In the genomic region with DNA sequence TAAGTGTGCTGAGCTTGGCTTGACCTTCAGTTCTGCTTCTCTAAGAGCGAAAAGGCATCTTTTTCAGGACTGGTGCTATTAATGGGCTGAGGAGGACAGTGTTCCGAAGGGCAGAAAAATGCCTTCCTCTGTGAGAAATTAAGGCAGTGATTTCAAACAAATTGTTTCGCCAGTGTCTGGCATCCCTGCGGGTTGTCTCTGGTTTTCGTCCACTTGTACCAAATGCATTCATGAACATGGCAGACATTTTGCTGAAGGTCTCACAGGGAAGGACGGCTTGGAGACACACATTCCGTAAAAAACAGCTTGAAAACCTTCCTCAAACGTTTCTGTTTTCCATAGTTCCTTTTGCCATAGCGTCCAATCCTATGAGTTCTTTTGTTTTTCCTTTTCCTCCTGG, we compare ENCODE assay signal across 20 cellular contexts. TPM values are rescaled to one million over a fixed set of nuclear protein-coding genes. Genes with fewer than 3 reads are reported as not detected.
DNase-seq lines count a peak whose midpoint lies in the region; ATAC-seq and TF ChIP-seq lines count a peak whose summit lies in the region.
"Had no signal": no experiment of that assay in that cellular context is flagged by ENCODE, and none has a peak within 500 bp of the region (broad histone marks: within the 10 kb centered on the region; RNA-seq: fewer than 3 reads in every experiment).

No MANE protein-coding gene starts in this region.

- no peak overlapping the region for H4K8ac ChIP-seq in trophoblast cell (ENCODE audit: low read depth, low read length)

- no peak overlapping the region for H2BK120ac ChIP-seq in trophoblast cell (ENCODE audit: insufficient read depth, low read length, poor library complexity)

- H2AFZ ChIP-seq in trophoblast cell (ENCODE audit: insufficient read depth, low read length, poor library complexity) (no peak overlapping the region), Karpas-422 (ENCODE audit: low read length) (no peak overlapping the region), PC-9 (no peak overlapping the region)

- no peak overlapping the region for H2BK12ac ChIP-seq in trophoblast cell (ENCODE audit: low read length)

- peak overlapping the region; percentile 79 for H2BK5ac ChIP-seq in trophoblast cell (ENCODE audit: low read depth, low read length, poor library complexity)

- H3K9ac ChIP-seq in trophoblast cell (ENCODE audit: low read length): no peak overlapping the region
- no peak overlapping the region for H3K9ac ChIP-seq in Karpas-422 (ENCODE audit: low read length)

- TF ChIP-seq CTCF in gastroesophageal sphincter (IDR thresholded peaks at IDR 0.05) (no peak), PC-9 (conservative IDR thresholded peaks at IDR 0.05) (no peak)

- TF ChIP-seq POLR2A in gastroesophageal sphincter (IDR thresholded peaks at IDR 0.05): no peak

- peaks cover 28 to 52% of the 10 kb centered on the region in 2 experiments for H3K4me1 ChIP-seq in trophoblast cell (ENCODE audit: control insufficient read depth in 1 of 2, insufficient read depth in 2 of 2, low read length in 2 of 2)
- peaks cover 15% of the 10 kb centered on the region for H3K4me1 ChIP-seq in Karpas-422 (ENCODE audit: low read length)
- peaks cover 0 to 17% (median 0%) of the 10 kb centered on the region in 3 donors for H3K4me1 ChIP-seq in gastroesophageal sphincter
- peaks cover 33% of the 10 kb centered on the region for H3K4me1 ChIP-seq in PC-9 (replicated peaks; ENCODE audit: insufficient read depth)

- H3K4me2 ChIP-seq in trophoblast cell (ENCODE audit: low read length) (peak overlapping the region; percentile 32), Karpas-422 (ENCODE audit: low read depth, low read length, poor library complexity, severe bottlenecking) (no peak overlapping the region), PC-9 (no peak overlapping the region)

- H4K20me1 ChIP-seq in Karpas-422 (ENCODE audit: insufficient read depth, low read depth, low read length) (no peaks in the 10 kb centered on the region), PC-9 (ENCODE audit: insufficient read depth) (no peaks in the 10 kb centered on the region)

- peaks cover 7% of the 10 kb centered on the region; the same call in 1 of the 2 replicates for H3F3A ChIP-seq in PC-9 (ENCODE audit: insufficient read depth, low read depth)

- H3K79me1 ChIP-seq in trophoblast cell (ENCODE audit: low read length): peaks cover 9% of the 10 kb centered on the region

- H3K9me3 ChIP-seq in trophoblast cell (ENCODE audit: insufficient read depth, low read depth, low read length) (no peaks in the 10 kb centered on the region), Karpas-422 (ENCODE audit: low read length) (no peaks in the 10 kb centered on the region), gastroesophageal sphincter (no peaks in the 10 kb centered on the region), PC-9 (ENCODE audit: insufficient read depth, low read depth) (no peaks in the 10 kb centered on the region)

- no peak overlapping the region for H3K14ac ChIP-seq in trophoblast cell (ENCODE audit: low read length)

- BruUV-seq in PC-9 (replicated peaks; lab: Mats Ljungman, UMichigan): no TSS peak

- no peaks in the 10 kb centered on the region for H3K9me2 ChIP-seq in Karpas-422 (replicated peaks; ENCODE audit: insufficient read depth, low read length)
- no peaks in the 10 kb centered on the region for H3K9me2 ChIP-seq in PC-9 (ENCODE audit: insufficient read depth)

- H4K12ac ChIP-seq in trophoblast cell (ENCODE audit: low read depth, low read length): no peak overlapping the region

- H3K36me3 ChIP-seq in trophoblast cell (ENCODE audit: control insufficient read depth in 1 of 2, insufficient read depth in 2 of 2, low read length in 2 of 2): peaks cover 0 to 2% of the 10 kb centered on the region in 2 experiments
- H3K36me3 ChIP-seq in Karpas-422 (ENCODE audit: insufficient read depth, low read length): no peaks in the 10 kb centered on the region
- no peaks in the 10 kb centered on the region for H3K36me3 ChIP-seq in gastroesophageal sphincter
- H3K36me3 ChIP-seq in PC-9 (ENCODE audit: low read depth): no peaks in the 10 kb centered on the region

- H3K27ac ChIP-seq in angular gyrus (ENCODE audit: low read depth, low read length) (peak overlapping the region; percentile 18), trophoblast cell (ENCODE audit: low read depth, low read length) (peak overlapping the region; percentile 81), Karpas-422 (ENCODE audit: low read length) (no peak overlapping the region), gastroesophageal sphincter (no peak overlapping the region), PC-9 (no peak overlapping the region)

- CTCF ChIA-PET in PC-9 (lab: Charles Lee): no interaction called here

- no CpG with 5 or more reads among the region's 9 CpGs for WGBS in trophoblast cell (ENCODE audit: extremely low coverage, insufficient coverage, insufficient read length)
- 74 to 81% methylated on average over 7 of the region's 9 CpGs for WGBS in gastroesophageal sphincter (ENCODE audit: low coverage in 1 of 2), 2 donors

- no peak overlapping the region for H2AK5ac ChIP-seq in trophoblast cell (ENCODE audit: low read length)

- H4K91ac ChIP-seq in trophoblast cell (ENCODE audit: low read depth, low read length): peak overlapping the region; percentile 23

- TF ChIP-seq EP300 in gastroesophageal sphincter (IDR thresholded peaks at IDR 0.05): no peak

- no peak overlapping the region for H3K23ac ChIP-seq in trophoblast cell (ENCODE audit: low read length)

- no peak for ATAC-seq in gastroesophageal sphincter
- ATAC-seq: K562 had no signal

- H3K79me2 ChIP-seq in trophoblast cell (ENCODE audit: control insufficient read depth, insufficient read depth, low read length, poor library complexity) (no peaks in the 10 kb centered on the region), Karpas-422 (ENCODE audit: low read length) (no peaks in the 10 kb centered on the region), PC-9 (ENCODE audit: low read depth) (no peaks in the 10 kb centered on the region)

- no peak overlapping the region for H3K4me3 ChIP-seq in trophoblast cell (ENCODE audit: low read depth, low read length)
- no peak overlapping the region for H3K4me3 ChIP-seq in Karpas-422 (ENCODE audit: low read length)
- H3K4me3 ChIP-seq in gastroesophageal sphincter: no peak overlapping the region
- H3K4me3 ChIP-seq in PC-9: no peak overlapping the region
- H3K4me3 ChIP-seq: K562 had no signal

- DNase-seq in mesenteric fat pad (ENCODE audit: low spot score) (peak; percentile 12), trophoblast cell (peak in 1 of 2 donors; percentile 48), hippocampal formation (lab: John Stamatoyannopoulos, UW) (no peak), Karpas-422 (no peak), PC-9 (no peak)
- DNase-seq: CD8-positive, alpha-beta memory T cell; DMS 273 treated with DMSO at 0.1 percent for 48 hours; DMS79; GF-D8; H7; MV-4-11; NCI-H1105 treated with DMSO at 0.1 percent for 48 hours; NCI-H2029; NCI-H524 treated with DMSO at 0.1 percent for 48 hours; NCI-H774 had no signal

- H3K18ac ChIP-seq in trophoblast cell (ENCODE audit: low read length): no peak overlapping the region

- POLR2A ChIA-PET in PC-9 (lab: Charles Lee; ENCODE audit: unreplicated experiment): interaction anchor here (0.6 kb wide), 1 partner anchor 912 kb away, joined by 3 read pairs; no protein-coding TSS in a partner anchor

- intact Hi-C loops in PC-9 (cut with micrococcal nuclease; ENCODE audit: unreplicated experiment): no loop called here

- H3K27me3 ChIP-seq in trophoblast cell (ENCODE audit: insufficient read depth, low read length) (no peaks in the 10 kb centered on the region), Karpas-422 (ENCODE audit: low read length) (no peaks in the 10 kb centered on the region), gastroesophageal sphincter (no peaks in the 10 kb centered on the region), PC-9 (ENCODE audit: insufficient read depth, low read depth) (no peaks in the 10 kb centered on the region)

- H3K4ac ChIP-seq in trophoblast cell (ENCODE audit: low read depth, low read length): no peak overlapping the region

RNA-seq across cellular contexts. Expression of gene CEMIP, which starts 57.1 kb away (rescaled TPM):
- total RNA-seq in mesenteric fat pad: 5.9 TPM
- polyA plus RNA-seq in trophoblast cell (2013): 7.4 and 7.5 TPM in 2 replicates
- not detected in 2 replicates for total RNA-seq in Karpas-422 (2014; rRNA removed; shearing (Covaris generic); ENCODE audit: low replicate concordance)
- under 1 TPM in 2 of 4 donors, not detected in 2; 0.35 to 0.54 TPM for total RNA-seq in gastroesophageal sphincter
- total RNA-seq in PC-9 (2021): 0.58 and 0.61 TPM in 2 replicates
- total RNA-seq: A673; CD8-positive, alpha-beta memory T cell had no signal
- polyA plus RNA-seq: CD14-positive monocyte; CD8-positive, alpha-beta memory T cell; K562 had no signal

Comparison
In these comparisons a context has a peak if more than half of its experiments do, and no peak if none do; other contexts are left out.
1. H3K27ac ChIP-seq: peak in angular gyrus (single experiment) and trophoblast cell (single experiment); none in Karpas-422 (single experiment), gastroesophageal sphincter (0 of 4) and PC-9 (single experiment).